Comparison of ENCODE assay signal across 15 cellular contexts in genomic region chr1:231720652-231721325, GRCh38.
"Had no signal": no experiment of that assay in that cellular context is flagged by ENCODE, and none has a peak within 500 bp of the region (broad histone marks: within the 10 kb centered on the region; RNA-seq: fewer than 3 reads in every experiment).

No MANE protein-coding gene starts in this region.

- H3K4me1 ChIP-seq: foreskin keratinocyte, tibial artery, vagina had no signal

- H3K4me3 ChIP-seq: tibial artery, vagina had no signal

- H3K27me3 ChIP-seq: brain microvascular endothelial cell, foreskin keratinocyte, tibial artery, vagina had no signal

- DNase-seq: activated CD4-positive, alpha-beta T cell treated with anti-CD3 and anti-CD28 coated beads, Interleukin-2, amount 50 U/mL, for 1 hour; activated naive CD4-positive, alpha-beta T cell; activated naive CD8-positive, alpha-beta T cell treated with anti-CD3 and anti-CD28 coated beads, Interleukin-2, amount 10 ng/mL, durations not matched to agents 7 days and 5 days; brain microvascular endothelial cell; cortex of kidney; effector CD8-positive, alpha-beta T cell; foreskin keratinocyte; head of caudate nucleus; immature natural killer cell; stimulated activated CD4-positive, alpha-beta T cell treated with anti-CD3 and anti-CD28 coated beads, Interleukin-2, amount 100 ng/mL, for 48 hours; stimulated activated naive CD4-positive, alpha-beta T cell; tibial artery had no signal

- H3K27ac ChIP-seq: brain microvascular endothelial cell, foreskin keratinocyte, tibial artery, vagina had no signal

- H3K36me3 ChIP-seq: brain microvascular endothelial cell, tibial artery, vagina had no signal

- H3K9me3 ChIP-seq: tibial artery, vagina had no signal

- ATAC-seq: foreskin keratinocyte; natural killer cell treated with Interleukin-12 subunit alpha and Interleukin-12 subunit beta and Interleukin-15 and Interleukin-18, amount 100 ng/mL, for 72 hours; WTC11 had no signal
